ENCODE assay signal across 10 cellular contexts in the genomic region with DNA sequence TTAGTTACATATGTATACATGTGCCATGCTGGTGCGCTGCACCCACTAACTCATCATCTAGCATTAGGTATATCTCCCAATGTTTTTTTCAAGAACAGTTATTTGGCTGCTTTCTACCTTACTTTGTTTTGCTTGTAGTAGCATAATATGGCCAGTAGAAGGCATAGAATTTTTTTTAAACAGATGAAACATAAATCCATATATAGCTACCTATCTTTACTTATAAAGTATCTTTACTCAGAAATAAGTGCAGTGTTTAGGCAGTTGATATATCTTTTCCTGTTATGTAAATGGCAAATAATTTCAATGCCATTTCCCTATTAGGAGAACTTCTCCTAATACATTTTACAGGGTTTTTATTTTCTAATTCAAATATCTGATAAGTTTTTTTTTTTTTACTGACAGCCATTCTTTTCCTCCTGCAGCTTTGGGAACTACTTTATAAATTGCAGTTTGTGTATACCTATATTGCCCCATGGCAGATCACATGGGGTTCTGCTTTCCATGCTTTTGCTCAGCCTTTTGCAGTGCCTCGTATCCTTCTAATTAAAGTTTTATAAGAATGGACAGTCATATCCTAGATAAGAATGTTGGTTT.
DNase-seq lines count a peak whose midpoint lies in the region; ATAC-seq, FAIRE-seq and TF ChIP-seq lines count a peak whose summit lies in the region.
"Had no signal": no experiment of that assay in that cellular context is flagged by ENCODE, and none has a peak within 500 bp of the region (broad histone marks: within the 10 kb centered on the region; RNA-seq: fewer than 3 reads in every experiment).

No MANE protein-coding gene starts in this region.

- peak; percentile 73 for FAIRE-seq in A204.1 (lab: Jason Lieb, UNC)

- no peaks in the 10 kb centered on the region for H3K27me3 Mint-ChIP-seq in glutamatergic neuron (ENCODE audit: unreplicated experiment)
- no peaks in the 10 kb centered on the region for H3K27me3 Mint-ChIP-seq in activated naive CD4-positive, alpha-beta T cell treated with anti-CD3 and anti-CD28 coated beads for 36 hours (ENCODE audit: low read depth)
- H3K27me3 Mint-ChIP-seq: activated naive CD4-positive, alpha-beta T cell treated with anti-CD3 and anti-CD28 coated beads, Interleukin-2, amount 10 ng/mL, durations not matched to agents 7 days and 5 days had no signal

- intact Hi-C loops in activated naive CD4-positive, alpha-beta T cell treated with anti-CD3 and anti-CD28 coated beads for 36 hours (cut with micrococcal nuclease) = no loop called here

- no peak overlapping the region for H3K27ac Mint-ChIP-seq in glutamatergic neuron (ENCODE audit: unreplicated experiment)
- no peak overlapping the region for H3K27ac Mint-ChIP-seq in activated naive CD4-positive, alpha-beta T cell treated with anti-CD3 and anti-CD28 coated beads for 36 hours
- H3K27ac Mint-ChIP-seq: activated naive CD4-positive, alpha-beta T cell treated with anti-CD3 and anti-CD28 coated beads, Interleukin-2, amount 10 ng/mL, durations not matched to agents 7 days and 5 days had no signal

- H3K4me1 Mint-ChIP-seq in glutamatergic neuron (ENCODE audit: low read depth, unreplicated experiment) = no peaks in the 10 kb centered on the region
- no peaks in the 10 kb centered on the region for H3K4me1 Mint-ChIP-seq in activated naive CD4-positive, alpha-beta T cell treated with anti-CD3 and anti-CD28 coated beads for 36 hours (ENCODE audit: low read depth)
- H3K4me1 Mint-ChIP-seq: activated naive CD4-positive, alpha-beta T cell treated with anti-CD3 and anti-CD28 coated beads, Interleukin-2, amount 10 ng/mL, durations not matched to agents 7 days and 5 days had no signal

- DNase-seq in GM10266 (ENCODE audit: extremely low spot score) (no peak), RPMI7951 (ENCODE audit: low read depth) (peak; percentile 4), glutamatergic neuron (no peak)
- no peak for DNase-seq in activated naive CD4-positive, alpha-beta T cell treated with anti-CD3 and anti-CD28 coated beads for 36 hours
- DNase-seq in activated CD4-positive, alpha-beta T cell treated with anti-CD3 and anti-CD28 coated beads for 1 hour = no peak
- DNase-seq: activated naive CD4-positive, alpha-beta T cell treated with anti-CD3 and anti-CD28 coated beads, Interleukin-2, amount 10 ng/mL, durations not matched to agents 7 days and 5 days; Right ventricle myocardium superior had no signal

- CTCF ChIA-PET in activated naive CD4-positive, alpha-beta T cell treated with anti-CD3 and anti-CD28 coated beads for 36 hours (lab: Charles Lee) = interaction anchor here (0.6 to 1.6 kb wide), 9 partner anchors 31 to 235 kb away, joined by 3 to 4 read pairs (median 3); no protein-coding TSS in a partner anchor

- ATAC-seq in HG02763 (IDR thresholded peaks at IDR 0.05; ENCODE audit: unreplicated experiment) (no peak), HG03378 (IDR thresholded peaks at IDR 0.05; ENCODE audit: unreplicated experiment) (no peak)

- H3K9me3 Mint-ChIP-seq in glutamatergic neuron (ENCODE audit: unreplicated experiment) = no peaks in the 10 kb centered on the region
- no peaks in the 10 kb centered on the region for H3K9me3 Mint-ChIP-seq in activated naive CD4-positive, alpha-beta T cell treated with anti-CD3 and anti-CD28 coated beads for 36 hours
- H3K9me3 Mint-ChIP-seq: activated naive CD4-positive, alpha-beta T cell treated with anti-CD3 and anti-CD28 coated beads, Interleukin-2, amount 10 ng/mL, durations not matched to agents 7 days and 5 days had no signal

- H3K4me3 Mint-ChIP-seq in glutamatergic neuron (ENCODE audit: unreplicated experiment) = no peak overlapping the region
- no peak overlapping the region for H3K4me3 Mint-ChIP-seq in activated naive CD4-positive, alpha-beta T cell treated with anti-CD3 and anti-CD28 coated beads for 36 hours
- H3K4me3 Mint-ChIP-seq: activated naive CD4-positive, alpha-beta T cell treated with anti-CD3 and anti-CD28 coated beads, Interleukin-2, amount 10 ng/mL, durations not matched to agents 7 days and 5 days had no signal

- TF ChIP-seq CTCF in GM10266 (IDR thresholded peaks at IDR 0.05; ENCODE audit: control insufficient read depth, insufficient read depth, low read depth, missing control alignments) (peak; percentile 22), glutamatergic neuron (IDR thresholded peaks at IDR 0.05; ENCODE audit: partially characterized antibody, unreplicated experiment) (peak; percentile 72)

- H3K36me3 Mint-ChIP-seq in glutamatergic neuron (ENCODE audit: unreplicated experiment) = no peaks in the 10 kb centered on the region
- H3K36me3 Mint-ChIP-seq in activated naive CD4-positive, alpha-beta T cell treated with anti-CD3 and anti-CD28 coated beads for 36 hours (ENCODE audit: low read depth) = peaks cover 20% of the 10 kb centered on the region
